In the genomic region with DNA sequence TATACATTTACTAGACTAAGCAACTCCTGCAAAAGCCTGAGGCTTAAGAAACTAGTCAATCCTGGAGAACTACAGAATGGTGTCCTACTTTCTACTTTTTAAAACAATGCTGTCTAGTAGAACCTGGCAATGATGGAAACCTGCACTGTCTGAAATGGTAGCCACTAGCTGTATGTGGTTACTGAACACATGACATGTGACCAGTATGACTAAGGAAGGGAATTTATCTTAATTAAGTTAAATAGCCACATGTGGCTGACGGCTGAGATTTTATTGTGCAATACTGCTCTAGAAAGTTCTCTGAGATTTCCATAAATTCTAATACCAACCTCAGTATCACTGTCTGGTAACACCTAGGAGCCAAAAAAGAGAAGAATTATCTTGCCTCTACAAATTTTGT, we compare ENCODE assay signal across 14 cellular contexts. TPM values are rescaled to one million over a fixed set of nuclear protein-coding genes. Genes with fewer than 3 reads are reported as not detected.
DNase-seq lines count a peak whose midpoint lies in the region; ATAC-seq and TF ChIP-seq lines count a peak whose summit lies in the region.
"Had no signal": no experiment of that assay in that cellular context is flagged by ENCODE, and none has a peak within 500 bp of the region (broad histone marks: within the 10 kb centered on the region; RNA-seq: fewer than 3 reads in every experiment).

No MANE protein-coding gene starts in this region.

- H3K27ac Mint-ChIP-seq in endothelial cell (ENCODE audit: unreplicated experiment), result no peak overlapping the region
- H3K27ac Mint-ChIP-seq: activated B cell treated with CpG ODN at 0.5 μM for 24 hours; activated T-cell treated with anti-CD3 and anti-CD28 coated beads, Interleukin-2, amount 50 U/mL, for 24 hours had no signal

- H3K4me1 ChIP-seq in trophoblast cell (ENCODE audit: control insufficient read depth in 1 of 2, insufficient read depth in 2 of 2, low read length in 2 of 2), result no peaks in the 10 kb centered on the region

- peaks cover 16% of the 10 kb centered on the region for H3K36me3 Mint-ChIP-seq in endothelial cell (ENCODE audit: low read depth, unreplicated experiment)

- no peaks in the 10 kb centered on the region for H3K27me3 ChIP-seq in trophoblast cell (ENCODE audit: insufficient read depth, low read length)

- H2AK5ac ChIP-seq in trophoblast cell (ENCODE audit: low read length), result no peak overlapping the region

- H3K9ac ChIP-seq in trophoblast cell (ENCODE audit: low read length), result no peak overlapping the region

- H3K14ac ChIP-seq in trophoblast cell (ENCODE audit: low read length), result no peak overlapping the region

- no peaks in the 10 kb centered on the region for H3K4me1 Mint-ChIP-seq in endothelial cell (ENCODE audit: unreplicated experiment)

- H4K91ac ChIP-seq in trophoblast cell (ENCODE audit: low read depth, low read length), result no peak overlapping the region

- no peak overlapping the region for H3K23ac ChIP-seq in trophoblast cell (ENCODE audit: low read length)

- no peaks in the 10 kb centered on the region for H3K9me3 ChIP-seq in trophoblast cell (ENCODE audit: insufficient read depth, low read depth, low read length)

- no peak overlapping the region for H3K18ac ChIP-seq in trophoblast cell (ENCODE audit: low read length)

- peaks cover 4 to 8% of the 10 kb centered on the region in 2 experiments for H3K36me3 ChIP-seq in trophoblast cell (ENCODE audit: control insufficient read depth in 1 of 2, insufficient read depth in 2 of 2, low read length in 2 of 2)

- DNase-seq in HT1080 (ENCODE audit: low read depth) (peak; percentile 41), astrocyte of the cerebellum (ENCODE audit: low read depth) (peak; percentile 63), glomerular visceral epithelial cell (ENCODE audit: extremely low spot score) (peak; percentile 33), trophoblast cell (no peak), endothelial cell (ENCODE audit: low spot score) (no peak)
- DNase-seq: activated B cell treated with CpG ODN at 0.5 μM for 24 hours; activated T-cell treated with anti-CD3 and anti-CD28 coated beads, Interleukin-2, amount 50 U/mL, for 24 hours; DMS153; NCI-H1048; nucleus accumbens; SIG-M5; stimulated activated CD4-positive, alpha-beta T cell treated with anti-CD3 and anti-CD28 coated beads, Interleukin-4, amount 100 ng/mL, for 4 hours had no signal

- H2AFZ ChIP-seq in trophoblast cell (ENCODE audit: insufficient read depth, low read length, poor library complexity), result no peak overlapping the region

- peaks cover 4% of the 10 kb centered on the region for H3K27me3 Mint-ChIP-seq in endothelial cell (ENCODE audit: unreplicated experiment)
- H3K27me3 Mint-ChIP-seq: activated B cell treated with CpG ODN at 0.5 μM for 24 hours; activated T-cell treated with anti-CD3 and anti-CD28 coated beads, Interleukin-2, amount 50 U/mL, for 24 hours had no signal

- no peak for ATAC-seq in GM18502 (IDR thresholded peaks at IDR 0.05; ENCODE audit: poor library complexity, unreplicated experiment)
- ATAC-seq in GM21423 (IDR thresholded peaks at IDR 0.05; ENCODE audit: unreplicated experiment), result no peak

- H2BK120ac ChIP-seq in trophoblast cell (ENCODE audit: insufficient read depth, low read length, poor library complexity), result no peak overlapping the region

- no peaks in the 10 kb centered on the region for H3K79me1 ChIP-seq in trophoblast cell (ENCODE audit: low read length)

- no peak overlapping the region for H3K4ac ChIP-seq in trophoblast cell (ENCODE audit: low read depth, low read length)

- H3K4me3 ChIP-seq in astrocyte of the cerebellum (ENCODE audit: low read depth, low read length), result no peak overlapping the region
- no peak overlapping the region for H3K4me3 ChIP-seq in trophoblast cell (ENCODE audit: low read depth, low read length)

- in situ Hi-C loops in astrocyte of the cerebellum (cut with HindIII; ENCODE audit: low sequenced_read_pairs), result loop anchor here (25.0 kb wide), 1 partner anchor 332 kb away; the partner anchor contains the start of gene ACSL6

- no peak overlapping the region for H4K12ac ChIP-seq in trophoblast cell (ENCODE audit: low read depth, low read length)

- no peak overlapping the region for H2BK5ac ChIP-seq in trophoblast cell (ENCODE audit: low read depth, low read length, poor library complexity)

- no peak overlapping the region for H4K8ac ChIP-seq in trophoblast cell (ENCODE audit: low read depth, low read length)

- no peaks in the 10 kb centered on the region for H3K9me3 Mint-ChIP-seq in endothelial cell (ENCODE audit: unreplicated experiment)
- H3K9me3 Mint-ChIP-seq: activated B cell treated with CpG ODN at 0.5 μM for 24 hours; activated T-cell treated with anti-CD3 and anti-CD28 coated beads, Interleukin-2, amount 50 U/mL, for 24 hours had no signal

- WGBS in trophoblast cell (ENCODE audit: extremely low coverage, insufficient coverage, insufficient read length), result no CpG with 5 or more reads among the region's 1 CpG

- no peaks in the 10 kb centered on the region for H3K79me2 ChIP-seq in trophoblast cell (ENCODE audit: control insufficient read depth, insufficient read depth, low read length, poor library complexity)

- TF ChIP-seq CTCF in astrocyte of the cerebellum (IDR thresholded peaks at IDR 0.05; ENCODE audit: low read depth, low read length, missing control alignments) (no peak), endothelial cell (IDR thresholded peaks at IDR 0.05; ENCODE audit: unreplicated experiment) (no peak)

- H3K4me2 ChIP-seq in trophoblast cell (ENCODE audit: low read length), result no peak overlapping the region

- no peak overlapping the region for H2BK12ac ChIP-seq in trophoblast cell (ENCODE audit: low read length)

- no peak overlapping the region for H3K4me3 Mint-ChIP-seq in endothelial cell (ENCODE audit: unreplicated experiment)
- H3K4me3 Mint-ChIP-seq: activated B cell treated with CpG ODN at 0.5 μM for 24 hours; activated T-cell treated with anti-CD3 and anti-CD28 coated beads, Interleukin-2, amount 50 U/mL, for 24 hours had no signal

- no peak overlapping the region for H3K27ac ChIP-seq in trophoblast cell (ENCODE audit: low read depth, low read length)

RNA-seq across cellular contexts. Expression of gene RAPGEF6, which starts 44.9 kb away (rescaled TPM):
- 9.7 and 10.0 TPM in 2 replicates for total RNA-seq in HT1080 (2014; rRNA removed; shearing (Covaris generic))
- polyA plus RNA-seq in HT1080 (2015; cell fraction: cytosol; rRNA removed), result 5.6 and 7.1 TPM in 2 replicates
- polyA plus RNA-seq in HT1080 (2015; cell fraction: nucleus; rRNA removed), result 19.2 and 20.6 TPM in 2 replicates
- polyA plus RNA-seq in trophoblast cell (2013), result 5.7 and 5.9 TPM in 2 replicates
- 16.9 TPM for total RNA-seq in endothelial cell (ENCODE audit: unreplicated experiment)

Comparison
In these comparisons a context has a peak if more than half of its experiments do, and no peak if none do; other contexts are left out.
1. DNase-seq: peak in HT1080 (single experiment), astrocyte of the cerebellum (single experiment) and glomerular visceral epithelial cell (single experiment); none in trophoblast cell (0 of 2) and endothelial cell (single experiment).